ENCODE assay signal across 1 cellular context in genomic region chr12:8034802-8035201, GRCh38.
TF ChIP-seq lines count a peak whose summit lies in the region.

No MANE protein-coding gene starts in this region.

TF ChIP-seq in GM12878, 131 proteins besides CTCF, POLR2A, EP300 and RAD21:
- TF ChIP-seq SMAD5 (IDR thresholded peaks at IDR 0.05; ENCODE audit: low read depth) (no peak), EZH2 (IDR thresholded peaks at IDR 0.05; ENCODE audit: borderline replicate concordance, control insufficient read depth, low read depth, low read length) (no peak), EED (IDR thresholded peaks at IDR 0.05; ENCODE audit: low read depth) (no peak), RFX5 (IDR thresholded peaks at IDR 0.05; ENCODE audit: low read depth, low read length) (no peak)
